Comparison of ENCODE assay signal across 1 cellular context in the genomic region with DNA sequence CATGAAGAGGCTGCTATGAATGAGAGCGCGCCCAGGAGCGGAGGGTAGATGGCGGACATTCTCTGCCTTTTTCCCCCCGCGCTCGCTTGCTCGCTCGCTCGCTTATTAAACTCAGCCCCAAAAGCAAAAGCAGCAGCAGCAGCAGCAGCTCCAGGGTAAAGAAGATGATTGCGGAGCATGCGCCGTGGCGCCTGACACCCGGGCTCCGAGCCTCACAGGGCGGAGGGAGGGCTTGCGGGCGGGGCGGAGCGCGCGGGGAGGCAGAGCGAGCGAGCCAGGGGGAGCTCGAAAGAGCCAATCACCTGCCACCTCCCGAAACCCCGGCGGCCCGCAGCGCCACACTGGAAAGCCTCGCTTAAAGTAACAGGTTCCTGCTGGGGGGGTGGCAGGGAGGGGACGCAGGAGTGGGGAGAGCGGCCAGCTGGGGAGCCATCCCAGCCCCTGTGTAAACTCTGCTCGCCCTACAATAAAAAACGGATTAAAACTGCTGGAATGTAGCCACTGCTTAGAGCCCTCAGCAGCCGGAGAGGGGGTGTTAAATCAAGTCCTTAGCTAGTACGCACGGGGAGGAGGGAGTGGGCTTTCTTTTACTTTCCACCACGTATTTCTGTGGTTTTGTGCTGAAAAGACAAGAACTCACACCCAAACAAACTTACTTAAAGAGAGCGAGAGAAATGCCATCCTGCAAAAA.
TF ChIP-seq lines count a peak whose summit lies in the region.

Gene MLLT3 (minus strand): TSS at position 170 of the 691 bp plus-strand sequence.

TF ChIP-seq in HEK293, 187 proteins besides CTCF, POLR2A, EP300 and RAD21 (continued from another document):
- TF ChIP-seq ZSCAN18 (tag by site-specific recombination; IDR thresholded peaks at IDR 0.05) (no peak), ZNF518A (tag by site-specific recombination; conservative IDR thresholded peaks at IDR 0.05; ENCODE audit: low read depth) (no peak), ZNF155 (tag by site-specific recombination; IDR thresholded peaks at IDR 0.05) (no peak), ZNF2 (tag by site-specific recombination; IDR thresholded peaks at IDR 0.05) (no peak), ZNF544 (tag by site-specific recombination; IDR thresholded peaks at IDR 0.05) (no peak), ZNF629 (tag by site-specific recombination; IDR thresholded peaks at IDR 0.05) (no peak), ZNF341 (tag by site-specific recombination; IDR thresholded peaks at IDR 0.05; ENCODE audit: low read depth) (peak; percentile 91), SCRT1 (tag by site-specific recombination; IDR thresholded peaks at IDR 0.05; ENCODE audit: borderline replicate concordance) (peak; percentile 86), KLF1 (tag by site-specific recombination; IDR thresholded peaks at IDR 0.05) (no peak), OSR2 (tag by site-specific recombination; IDR thresholded peaks at IDR 0.05) (peak; percentile 54; the same call in 1 of the 2 replicates), ZNF112 (tag by site-specific recombination; IDR thresholded peaks at IDR 0.05) (no peak), ZNF184 (tag by site-specific recombination; IDR thresholded peaks at IDR 0.05) (no peak), KLF8 (tag by site-specific recombination; IDR thresholded peaks at IDR 0.05) (0 out of 2 replicates have a peak, but pooled peaks have one; percentile 13), WT1 (tag by site-specific recombination; IDR thresholded peaks at IDR 0.05) (peak; percentile 63), ZNF266 (tag by site-specific recombination; IDR thresholded peaks at IDR 0.05; ENCODE audit: low read depth) (no peak), ZNF747 (tag by site-specific recombination; IDR thresholded peaks at IDR 0.05) (no peak), ZNF114 (tag by site-specific recombination; IDR thresholded peaks at IDR 0.05) (no peak), ZNF561 (tag by site-specific recombination; IDR thresholded peaks at IDR 0.05; ENCODE audit: borderline replicate concordance) (no peak; the same call in 1 of the 2 replicates), ZNF292 (tag by site-specific recombination; IDR thresholded peaks at IDR 0.05; ENCODE audit: borderline replicate concordance, low read depth) (no peak), ZNF704 (tag by site-specific recombination; IDR thresholded peaks at IDR 0.05) (no peak), ZSCAN16 (tag by site-specific recombination; IDR thresholded peaks at IDR 0.05) (no peak)
- TF ChIP-seq, protein P1, sequence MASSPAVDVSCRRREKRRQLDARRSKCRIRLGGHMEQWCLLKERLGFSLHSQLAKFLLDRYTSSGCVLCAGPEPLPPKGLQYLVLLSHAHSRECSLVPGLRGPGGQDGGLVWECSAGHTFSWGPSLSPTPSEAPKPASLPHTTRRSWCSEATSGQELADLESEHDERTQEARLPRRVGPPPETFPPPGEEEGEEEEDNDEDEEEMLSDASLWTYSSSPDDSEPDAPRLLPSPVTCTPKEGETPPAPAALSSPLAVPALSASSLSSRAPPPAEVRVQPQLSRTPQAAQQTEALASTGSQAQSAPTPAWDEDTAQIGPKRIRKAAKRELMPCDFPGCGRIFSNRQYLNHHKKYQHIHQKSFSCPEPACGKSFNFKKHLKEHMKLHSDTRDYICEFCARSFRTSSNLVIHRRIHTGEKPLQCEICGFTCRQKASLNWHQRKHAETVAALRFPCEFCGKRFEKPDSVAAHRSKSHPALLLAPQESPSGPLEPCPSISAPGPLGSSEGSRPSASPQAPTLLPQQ (tag by site-specific recombination; IDR thresholded peaks at IDR 0.05) = peak; percentile 30
- TF ChIP-seq, protein P2, sequence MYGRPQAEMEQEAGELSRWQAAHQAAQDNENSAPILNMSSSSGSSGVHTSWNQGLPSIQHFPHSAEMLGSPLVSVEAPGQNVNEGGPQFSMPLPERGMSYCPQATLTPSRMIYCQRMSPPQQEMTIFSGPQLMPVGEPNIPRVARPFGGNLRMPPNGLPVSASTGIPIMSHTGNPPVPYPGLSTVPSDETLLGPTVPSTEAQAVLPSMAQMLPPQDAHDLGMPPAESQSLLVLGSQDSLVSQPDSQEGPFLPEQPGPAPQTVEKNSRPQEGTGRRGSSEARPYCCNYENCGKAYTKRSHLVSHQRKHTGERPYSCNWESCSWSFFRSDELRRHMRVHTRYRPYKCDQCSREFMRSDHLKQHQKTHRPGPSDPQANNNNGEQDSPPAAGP (tag by site-specific recombination; IDR thresholded peaks at IDR 0.05) = peak; percentile 18; the same call in 1 of the 2 replicates
